In the genomic region with DNA sequence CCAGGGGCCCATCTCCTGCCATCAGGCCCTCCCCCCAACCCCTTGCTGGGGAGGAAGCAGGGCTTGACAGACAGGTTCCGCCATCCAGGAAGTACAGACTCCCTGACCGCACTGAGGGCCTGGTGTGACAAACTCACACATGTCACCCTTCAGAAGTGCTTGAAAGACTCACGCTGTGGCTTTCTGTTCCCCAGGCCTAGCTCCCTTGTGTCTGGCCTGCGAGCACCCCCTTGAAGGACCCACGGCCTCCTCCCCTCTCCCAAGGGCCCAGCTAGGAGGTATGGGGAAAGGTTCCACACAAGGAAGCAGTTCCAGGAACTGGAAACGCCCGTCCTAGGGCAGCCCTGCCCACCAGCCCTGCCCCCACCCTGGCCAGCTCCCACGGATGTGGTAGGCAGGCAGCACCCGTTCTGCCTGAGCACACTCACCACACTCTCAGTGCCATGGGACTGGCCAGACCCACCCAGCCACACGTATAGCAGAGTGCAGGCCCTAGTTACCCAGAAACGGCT, we compare ENCODE assay signal across 8 cellular contexts. TPM values are rescaled to one million over a fixed set of nuclear protein-coding genes. Genes with fewer than 3 reads are reported as not detected.
A peak's percentile ranks its signal among the peaks of the same experiment; 100 is the strongest.
DNase-seq lines count a peak whose midpoint lies in the region; ATAC-seq and TF ChIP-seq lines count a peak whose summit lies in the region.

No MANE protein-coding gene starts in this region.

- H3K79me2 ChIP-seq in OCI-LY7 (ENCODE audit: insufficient read depth, low read depth, low read length): peaks cover 44% of the 10 kb centered on the region; the same call in 1 of the 2 replicates

- peaks cover 63% of the 10 kb centered on the region for H3K4me1 ChIP-seq in OCI-LY7 (ENCODE audit: insufficient read depth, low read length, poor library complexity, severe bottlenecking)

- H4K20me1 ChIP-seq in OCI-LY7 (ENCODE audit: insufficient read depth, low read length): peaks cover 10% of the 10 kb centered on the region; the same call in 1 of the 2 replicates

- H3K9me2 ChIP-seq in OCI-LY7 (ENCODE audit: insufficient read depth, low read length): no peaks in the 10 kb centered on the region

- BruUV-seq in OCI-LY7 (replicated peaks; lab: Mats Ljungman, UMichigan): no TSS peak

- ATAC-seq in GM18511 (IDR thresholded peaks at IDR 0.05; ENCODE audit: unreplicated experiment): peak; percentile 75
- ATAC-seq in HG02884 (IDR thresholded peaks at IDR 0.05; ENCODE audit: unreplicated experiment): peak; percentile 47
- ATAC-seq in left colon: peak; percentile 85

- peak overlapping the region; percentile 54 for H3K4me3 Mint-ChIP-seq in activated T-helper 2 cell treated with anti-CD3 and anti-CD28 coated beads, Interferon-gamma antibody, Interleukin-2, Interleukin-4, amounts not matched to agents 10 μg/mL and 5 μg/mL and 100 μg/mL, durations not matched to agents 14 hours and 24 hours and 36 hours (ENCODE audit: low read depth)

- H3K9me3 Mint-ChIP-seq in activated T-helper 2 cell treated with anti-CD3 and anti-CD28 coated beads, Interferon-gamma antibody, Interleukin-2, Interleukin-4, amounts not matched to agents 10 μg/mL and 5 μg/mL and 100 μg/mL, durations not matched to agents 14 hours and 24 hours and 36 hours: no peaks in the 10 kb centered on the region

- H3K27ac ChIP-seq in OCI-LY7 (ENCODE audit: low read depth, low read length, poor library complexity, severe bottlenecking): peak overlapping the region; percentile 91

- POLR2A ChIA-PET in OCI-LY7 (lab: Charles Lee): interaction anchor here (0.6 to 1.4 kb wide), 7 partner anchors 11 to 218 kb away, joined by 3 to 6 read pairs (median 3); no protein-coding TSS in a partner anchor

- H3K4me1 Mint-ChIP-seq in activated T-helper 2 cell treated with anti-CD3 and anti-CD28 coated beads, Interferon-gamma antibody, Interleukin-2, Interleukin-4, amounts not matched to agents 10 μg/mL and 5 μg/mL and 100 μg/mL, durations not matched to agents 14 hours and 24 hours and 36 hours (ENCODE audit: low read depth): peaks cover 68% of the 10 kb centered on the region

- CTCF ChIA-PET in OCI-LY7 (lab: Charles Lee; ENCODE audit: unreplicated experiment): interaction anchor here (1.0 kb wide), 1 partner anchor 25 kb away, joined by 3 read pairs; no protein-coding TSS in a partner anchor

- no peaks in the 10 kb centered on the region for H3K27me3 Mint-ChIP-seq in activated T-helper 2 cell treated with anti-CD3 and anti-CD28 coated beads, Interferon-gamma antibody, Interleukin-2, Interleukin-4, amounts not matched to agents 10 μg/mL and 5 μg/mL and 100 μg/mL, durations not matched to agents 14 hours and 24 hours and 36 hours (ENCODE audit: low read depth)

- H3K4me2 ChIP-seq in OCI-LY7 (ENCODE audit: low read length): peak overlapping the region; percentile 70

- peak overlapping the region; percentile 41 for H3K4me3 ChIP-seq in OCI-LY7 (ENCODE audit: low read depth, low read length, poor library complexity, severe bottlenecking)

- H3K27ac Mint-ChIP-seq in activated T-helper 2 cell treated with anti-CD3 and anti-CD28 coated beads, Interferon-gamma antibody, Interleukin-2, Interleukin-4, amounts not matched to agents 10 μg/mL and 5 μg/mL and 100 μg/mL, durations not matched to agents 14 hours and 24 hours and 36 hours: peak overlapping the region; percentile 91

- intact Hi-C loops in OCI-LY7 (cut with micrococcal nuclease; ENCODE audit: unreplicated experiment): loop anchor here (1.0 kb wide), 3 partner anchors 20 to 141 kb away; a partner anchor contains a TSS
- intact Hi-C loops in activated T-helper 2 cell treated with anti-CD3 and anti-CD28 coated beads, Interferon-gamma antibody, Interleukin-2, Interleukin-4, amounts not matched to agents 10 μg/mL and 5 μg/mL and 100 μg/mL, durations not matched to agents 14 hours and 24 hours and 36 hours (cut with micrococcal nuclease): loop anchor here (1.0 kb wide), 3 partner anchors 9 to 25 kb away; no protein-coding TSS in a partner anchor
- intact Hi-C loops in left colon (cut with DNase I, micrococcal nuclease): no loop called here

- no peak overlapping the region; the same call in 1 of the 2 replicates for H2AFZ ChIP-seq in OCI-LY7 (ENCODE audit: low read length)

- TF ChIP-seq CTCF in OCI-LY7 (conservative IDR thresholded peaks at IDR 0.05; ENCODE audit: low read length): no peak

- H3K9me3 ChIP-seq in OCI-LY7 (ENCODE audit: low read length): no peaks in the 10 kb centered on the region

- H3K36me3 ChIP-seq in OCI-LY7 (ENCODE audit: insufficient read depth, low read length): peaks cover 87% of the 10 kb centered on the region

- DNase-seq in OCI-LY7 (ENCODE audit: low spot score): peak; percentile 86
- DNase-seq in activated T-helper 2 cell treated with anti-CD3 and anti-CD28 coated beads, Interferon-gamma antibody, Interleukin-2, Interleukin-4, amounts not matched to agents 10 μg/mL and 5 μg/mL and 100 μg/mL, durations not matched to agents 14 hours and 24 hours and 36 hours (ENCODE audit: low spot score): peak; percentile 79
- peak; percentile 93 to 94 for DNase-seq in left colon
- DNase-seq in stimulated activated CD4-positive, alpha-beta T cell treated with anti-CD3 and anti-CD28 coated beads, TNF-alpha, amount 100 ng/mL, for 24 hours (ENCODE audit: low read depth in 3 of 3): peak in 2 of 3 experiments; percentile 51 to 66
- DNase-seq in DMS114 treated with DMSO at 0.1 percent for 48 hours (lab: John Stamatoyannopoulos, UW; ENCODE audit: unreplicated experiment): no peak
- DNase-seq in D341Med (ENCODE audit: low spot score): no peak

- peaks cover 85% of the 10 kb centered on the region for H3K36me3 Mint-ChIP-seq in activated T-helper 2 cell treated with anti-CD3 and anti-CD28 coated beads, Interferon-gamma antibody, Interleukin-2, Interleukin-4, amounts not matched to agents 10 μg/mL and 5 μg/mL and 100 μg/mL, durations not matched to agents 14 hours and 24 hours and 36 hours (ENCODE audit: low read depth)

RNA-seq across cellular contexts. Expression of a gene that starts 26.7 kb away (rescaled TPM):
- total RNA-seq in OCI-LY7 (2014; rRNA removed; shearing (Covaris generic)): 45.7 and 66.6 TPM in 2 replicates
- total RNA-seq in OCI-LY7 (2022) (78.9 and 93.4 TPM in 2 replicates), left colon (10 to 100 TPM; 59.0 to 82.7 TPM)
- total RNA-seq in activated T-helper 2 cell treated with anti-CD3 and anti-CD28 coated beads, Interferon-gamma antibody, Interleukin-2, Interleukin-4, amounts not matched to agents 10 μg/mL and 5 μg/mL and 100 μg/mL, durations not matched to agents 14 hours and 24 hours and 36 hours: 143 and 155 TPM in 2 replicates

Comparison
In these comparisons a context has a peak if more than half of its experiments do, and no peak if none do; other contexts are left out.
1. DNase-seq: peak in OCI-LY7 (single experiment), activated T-helper 2 cell treated with anti-CD3 and anti-CD28 coated beads, Interferon-gamma antibody, Interleukin-2, Interleukin-4, amounts not matched to agents 10 μg/mL and 5 μg/mL and 100 μg/mL, durations not matched to agents 14 hours and 24 hours and 36 hours (single experiment), left colon (2 of 2) and stimulated activated CD4-positive, alpha-beta T cell treated with anti-CD3 and anti-CD28 coated beads, TNF-alpha, amount 100 ng/mL, for 24 hours (2 of 3); none in DMS114 treated with DMSO at 0.1 percent for 48 hours (single experiment) and D341Med (single experiment).
2. intact Hi-C loops: an anchor here in OCI-LY7 (1.0 kb wide) and activated T-helper 2 cell treated with anti-CD3 and anti-CD28 coated beads, Interferon-gamma antibody, Interleukin-2, Interleukin-4, amounts not matched to agents 10 μg/mL and 5 μg/mL and 100 μg/mL, durations not matched to agents 14 hours and 24 hours and 36 hours (1.0 kb wide); none called in left colon.
3. Peak in every context shown above with its lines, with median percentiles within 50 percentile points of each other: ATAC-seq.